In the genomic region with DNA sequence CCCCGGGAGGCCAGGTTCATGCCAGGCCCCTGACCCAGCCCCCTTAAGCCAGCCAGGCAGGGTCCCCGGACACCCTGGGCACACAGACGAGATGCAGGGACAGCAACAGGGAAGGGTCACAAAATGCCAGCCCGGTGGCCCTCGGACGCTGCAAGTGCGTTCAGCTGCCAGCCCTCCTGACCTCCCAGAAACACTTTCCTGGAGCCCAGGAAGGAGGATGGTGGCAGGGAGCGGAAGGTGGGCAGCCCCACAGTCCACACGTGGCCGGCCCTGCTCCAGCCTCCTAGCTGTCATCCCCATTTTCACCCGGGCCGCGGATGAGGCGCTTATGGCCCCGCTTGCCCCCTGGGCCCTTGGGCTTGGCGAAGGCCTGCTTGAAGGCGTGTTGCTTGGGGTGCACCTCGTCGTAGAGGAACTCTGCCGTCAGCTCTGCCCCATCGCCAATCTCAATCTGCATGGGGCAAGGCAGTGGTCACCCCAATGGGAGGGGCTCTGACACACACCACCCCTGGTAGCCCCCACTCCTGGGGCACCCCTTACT, we compare ENCODE assay signal across 18 cellular contexts. TPM values are rescaled to one million over a fixed set of nuclear protein-coding genes. Genes with fewer than 3 reads are reported as not detected.
DNase-seq lines count a peak whose midpoint lies in the region; ATAC-seq and TF ChIP-seq lines count a peak whose summit lies in the region.
"Had no signal": no experiment of that assay in that cellular context is flagged by ENCODE, and none has a peak within 500 bp of the region (broad histone marks: within the 10 kb centered on the region; RNA-seq: fewer than 3 reads in every experiment).

No MANE protein-coding gene starts in this region.

- no peaks in the 10 kb centered on the region for H3K9me2 ChIP-seq in OCI-LY7 (ENCODE audit: insufficient read depth, low read length)
- no peaks in the 10 kb centered on the region for H3K9me2 ChIP-seq in MM.1S (replicated peaks; ENCODE audit: insufficient read depth, low read length)

- H3K27me3 ChIP-seq in right cardiac atrium (ENCODE audit: control insufficient read depth, insufficient read depth) (no peaks in the 10 kb centered on the region), upper lobe of right lung (no peaks in the 10 kb centered on the region), MM.1S (replicated peaks; ENCODE audit: insufficient read depth, low read length) (no peaks in the 10 kb centered on the region)

- H3F3A ChIP-seq in MM.1S (ENCODE audit: insufficient read depth, low read length), result peaks cover 2% of the 10 kb centered on the region; the same call in 1 of the 2 replicates

- no peak for TF ChIP-seq CTCF in OCI-LY7 (conservative IDR thresholded peaks at IDR 0.05; ENCODE audit: low read length)
- no peak for TF ChIP-seq CTCF in upper lobe of right lung (IDR thresholded peaks at IDR 0.05)
- no peak for TF ChIP-seq CTCF in MM.1S (IDR thresholded peaks at IDR 0.05; ENCODE audit: low read length)

- H3K4me2 ChIP-seq in OCI-LY7 (ENCODE audit: low read length) (no peak overlapping the region), MM.1S (ENCODE audit: low read depth, low read length) (no peak overlapping the region)
- H3K4me2 ChIP-seq: GM23338 had no signal

- H3K79me2 ChIP-seq in OCI-LY7 (ENCODE audit: insufficient read depth, low read depth, low read length) (peaks cover 16% of the 10 kb centered on the region; the same call in 1 of the 2 replicates), MM.1S (ENCODE audit: low read length) (0 out of 2 replicates have a peak, but pooled peaks cover 3% of the 10 kb centered on the region)

- DNase-seq in right cardiac atrium (peak in 2 of 3 donors; percentile 51 to 60), left ventricle myocardium superior (no peak), OCI-LY7 (ENCODE audit: low spot score) (no peak), ecto neural progenitor cell (ENCODE audit: low spot score) (peak; percentile 34), upper lobe of right lung (peak; percentile 57), kidney tubule cell (ENCODE audit: low spot score) (no peak), NCI-H446 treated with DMSO at 0.1 percent for 48 hours (lab: John Stamatoyannopoulos, UW) (no peak), MM.1S (no peak)
- DNase-seq: CD4-positive, alpha-beta T cell; DMS79; KG1; NCI-H1092; NCI-H1694 treated with DMSO at 0.1 percent for 48 hours; RPMI8226; SW 1271 had no signal

- CTCF ChIA-PET in OCI-LY7 (lab: Charles Lee; ENCODE audit: unreplicated experiment), result no interaction called here

- H3K4me3 ChIP-seq in right cardiac atrium (ENCODE audit: low read length), result no peak overlapping the region
- H3K4me3 ChIP-seq in OCI-LY7 (ENCODE audit: low read depth, low read length, poor library complexity, severe bottlenecking), result no peak overlapping the region
- H3K4me3 ChIP-seq in upper lobe of right lung, result no peak overlapping the region
- no peak overlapping the region for H3K4me3 ChIP-seq in MM.1S (ENCODE audit: low read length)
- H3K4me3 ChIP-seq: GM23338 had no signal

- H3K9ac ChIP-seq in MM.1S (ENCODE audit: low read length), result no peak overlapping the region

- ATAC-seq in right cardiac atrium, result no peak
- no peak for ATAC-seq in left ventricle myocardium superior
- ATAC-seq in upper lobe of right lung, result no peak
- ATAC-seq: GM23338 had no signal

- H2AFZ ChIP-seq in OCI-LY7 (ENCODE audit: low read length), result no peak overlapping the region
- H2AFZ ChIP-seq in MM.1S (ENCODE audit: low read length), result no peak overlapping the region
- H2AFZ ChIP-seq: GM23338 had no signal

- H3K4me1 ChIP-seq in right cardiac atrium (ENCODE audit: control insufficient read depth, insufficient read depth, low read length) (no peaks in the 10 kb centered on the region), OCI-LY7 (ENCODE audit: insufficient read depth, low read length, poor library complexity, severe bottlenecking) (peaks cover 37% of the 10 kb centered on the region), upper lobe of right lung (no peaks in the 10 kb centered on the region), MM.1S (ENCODE audit: low read length) (peaks cover 17% of the 10 kb centered on the region)

- H3K36me3 ChIP-seq in OCI-LY7 (ENCODE audit: insufficient read depth, low read length) (peaks cover 42% of the 10 kb centered on the region), upper lobe of right lung (peaks cover 49% of the 10 kb centered on the region), MM.1S (replicated peaks; ENCODE audit: insufficient read depth, low read length) (no peaks in the 10 kb centered on the region)

- POLR2A ChIA-PET in OCI-LY7 (lab: Charles Lee), result no interaction called here

- no peaks in the 10 kb centered on the region for H4K20me1 ChIP-seq in OCI-LY7 (ENCODE audit: insufficient read depth, low read length)
- no peaks in the 10 kb centered on the region for H4K20me1 ChIP-seq in MM.1S (ENCODE audit: insufficient read depth, low read length)

- intact Hi-C loops in right cardiac atrium (cut with DNase I) (no loop called here), left ventricle myocardium superior (cut with micrococcal nuclease) (no loop called here), OCI-LY7 (cut with micrococcal nuclease; ENCODE audit: unreplicated experiment) (loop anchor here (5.0 kb wide), 2 partner anchors 77 to 218 kb away; a partner anchor contains a TSS), upper lobe of right lung (cut with DNase I) (no loop called here)

- BruUV-seq in OCI-LY7 (replicated peaks; lab: Mats Ljungman, UMichigan), result TSS peak; percentile 76

- 92% methylated on average over 21 of the region's 21 CpGs for WGBS in right cardiac atrium

- H3K9me3 ChIP-seq in right cardiac atrium (ENCODE audit: control insufficient read depth, low read length) (no peaks in the 10 kb centered on the region), OCI-LY7 (ENCODE audit: low read length) (no peaks in the 10 kb centered on the region), upper lobe of right lung (no peaks in the 10 kb centered on the region), MM.1S (replicated peaks; ENCODE audit: insufficient read depth, low read length) (no peaks in the 10 kb centered on the region)

- H3K27ac ChIP-seq in right cardiac atrium (ENCODE audit: low read length) (no peak overlapping the region), OCI-LY7 (ENCODE audit: low read depth, low read length, poor library complexity, severe bottlenecking) (no peak overlapping the region), upper lobe of right lung (no peak overlapping the region), MM.1S (ENCODE audit: low read length) (no peak overlapping the region)

RNA-seq across cellular contexts. Expression of a gene that starts 3.4 kb away (rescaled TPM):
- total RNA-seq in right cardiac atrium (under 1 TPM; 0.09 to 0.24 (median 0.20) TPM), left ventricle myocardium superior (0.17 TPM), OCI-LY7 (2022) (3.7 and 9.0 TPM in 2 replicates), upper lobe of right lung (0.87 TPM)
- polyA plus RNA-seq in right cardiac atrium, result 0.05 TPM
- 0.51 and 1.7 TPM in 2 replicates for total RNA-seq in OCI-LY7 (2014; rRNA removed; shearing (Covaris generic))
- total RNA-seq: GM23338, M059J, SK-MEL-5 had no signal
- polyA plus RNA-seq: GM23338 had no signal

RNA-seq across cellular contexts. Expression of a gene that starts 10.1 kb away (rescaled TPM):
- total RNA-seq in right cardiac atrium, result 10 to 100 TPM; 32.0 to 70.0 (median 45.0) TPM
- polyA plus RNA-seq in right cardiac atrium, result 56.5 TPM
- 103 TPM for total RNA-seq in left ventricle myocardium superior
- 40.0 and 52.8 TPM in 2 replicates for total RNA-seq in OCI-LY7 (2014; rRNA removed; shearing (Covaris generic))
- total RNA-seq in OCI-LY7 (2022), result 60.2 and 64.9 TPM in 2 replicates
- 50.4 TPM for total RNA-seq in upper lobe of right lung

RNA-seq across cellular contexts. Expression of a gene that starts 16.7 kb away (rescaled TPM):
- total RNA-seq in right cardiac atrium, result 10 to 100 TPM; 11.3 to 16.3 (median 14.7) TPM
- polyA plus RNA-seq in right cardiac atrium, result 9.5 TPM
- total RNA-seq in left ventricle myocardium superior, result 9.0 TPM
- 1.1 and 4.4 TPM in 2 replicates for total RNA-seq in OCI-LY7 (2014; rRNA removed; shearing (Covaris generic))
- total RNA-seq in OCI-LY7 (2022), result 13.8 and 15.6 TPM in 2 replicates
- 44.0 TPM for total RNA-seq in upper lobe of right lung

RNA-seq across cellular contexts. Expression of a gene that starts 30.9 kb away (rescaled TPM):
- total RNA-seq in right cardiac atrium, result 100 to 1,000 TPM in 3 of 4 donors, 10 to 100 TPM in 1; 95.7 to 123 (median 110) TPM
- polyA plus RNA-seq in right cardiac atrium, result 119 TPM
- 166 TPM for total RNA-seq in left ventricle myocardium superior
- 24.5 and 34.4 TPM in 2 replicates for total RNA-seq in OCI-LY7 (2014; rRNA removed; shearing (Covaris generic))
- 43.3 and 43.6 TPM in 2 replicates for total RNA-seq in OCI-LY7 (2022)
- total RNA-seq in upper lobe of right lung, result 78.9 TPM

RNA-seq across cellular contexts. Expression of a gene that starts 49.6 kb away (rescaled TPM):
- 10 to 100 TPM; 61.0 to 65.5 (median 63.2) TPM for total RNA-seq in right cardiac atrium
- 36.9 TPM for polyA plus RNA-seq in right cardiac atrium
- total RNA-seq in left ventricle myocardium superior, result 67.5 TPM
- 27.8 and 38.5 TPM in 2 replicates for total RNA-seq in OCI-LY7 (2014; rRNA removed; shearing (Covaris generic))
- 66.2 and 67.9 TPM in 2 replicates for total RNA-seq in OCI-LY7 (2022)
- total RNA-seq in upper lobe of right lung, result 61.9 TPM

Comparison
In these comparisons a context has a peak if more than half of its experiments do, and no peak if none do; other contexts are left out.
1. DNase-seq: peak in right cardiac atrium (2 of 3), ecto neural progenitor cell (single experiment) and upper lobe of right lung (single experiment); none in left ventricle myocardium superior (single experiment), OCI-LY7 (single experiment), kidney tubule cell (single experiment), NCI-H446 treated with DMSO at 0.1 percent for 48 hours (single experiment) and MM.1S (single experiment).